ENCODE assay signal across 8 cellular contexts in the genomic region with DNA sequence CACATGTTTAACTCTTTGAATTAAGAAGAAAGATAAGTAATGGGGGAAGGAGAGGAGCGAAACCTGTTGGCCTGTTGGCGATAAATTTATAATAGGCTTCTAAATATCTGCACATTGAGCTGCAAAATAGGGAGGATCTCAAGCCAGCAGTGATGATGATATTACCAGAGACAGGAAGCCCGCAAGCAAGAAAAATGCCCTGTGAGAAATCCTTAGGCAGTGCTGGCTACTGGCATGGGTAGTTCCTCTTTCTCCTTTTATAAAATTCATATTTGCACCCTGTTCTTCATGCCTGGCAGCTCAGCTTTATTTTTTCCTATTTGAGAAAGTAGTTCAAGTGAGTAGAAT. TPM values are rescaled to one million over a fixed set of nuclear protein-coding genes. Genes with fewer than 3 reads are reported as not detected.
DNase-seq lines count a peak whose midpoint lies in the region; ATAC-seq, FAIRE-seq and TF ChIP-seq lines count a peak whose summit lies in the region.

No MANE protein-coding gene starts in this region.

- H3K27ac ChIP-seq in astrocyte (ENCODE audit: low read depth, low read length) = peak overlapping the region; percentile 69
- peak overlapping the region; percentile 71 to 94 (median 89) for H3K27ac ChIP-seq in thyroid gland

- H3K36me3 ChIP-seq in GM06990 (ENCODE audit: control insufficient read depth, insufficient read depth, low read length) (no peaks in the 10 kb centered on the region), astrocyte (ENCODE audit: insufficient read depth, low read length) (no peaks in the 10 kb centered on the region), thyroid gland (no peaks in the 10 kb centered on the region)

- H3K9me3 ChIP-seq in astrocyte (ENCODE audit: insufficient read depth, low read depth, low read length) (no peaks in the 10 kb centered on the region), thyroid gland (no peaks in the 10 kb centered on the region)

- 35 to 57% methylated on average over 3 of the region's 3 CpGs for WGBS in thyroid gland, 2 donors

- H3K27me3 ChIP-seq in GM06990 (replicated peaks; ENCODE audit: control insufficient read depth, insufficient read depth, low read length) (no peaks in the 10 kb centered on the region), astrocyte (ENCODE audit: insufficient read depth, low read length) (no peaks in the 10 kb centered on the region), thyroid gland (no peaks in the 10 kb centered on the region)

- peak overlapping the region; percentile 48 for H2AFZ ChIP-seq in astrocyte (ENCODE audit: low read depth, low read length)

- no peak for FAIRE-seq in astrocyte (lab: Jason Lieb, UNC)

- no peaks in the 10 kb centered on the region for H3K9me3 Mint-ChIP-seq in astrocyte (ENCODE audit: unreplicated experiment)

- H3K9ac ChIP-seq in astrocyte (ENCODE audit: low read length) = peak overlapping the region; percentile 86

- intact Hi-C loops in thyroid gland (cut with DNase I) = loop anchor here (5.0 kb wide), 1 partner anchor 100 kb away; the partner anchor contains the start of gene RASL11A
- intact Hi-C loops in posterior vena cava (cut with DNase I) = loop anchor here (5.0 to 10.0 kb wide), 3 partner anchors 100 to 1482 kb away; partner anchors contain the start of genes POMP (in 1 of the 2) and RASL11A (in 1 of the 2)

- peaks cover 2% of the 10 kb centered on the region for H3K27me3 Mint-ChIP-seq in astrocyte (ENCODE audit: low read depth, unreplicated experiment)

- DNase-seq in GM06990 (ENCODE audit: extremely low read depth, insufficient read length) = no peak
- peak; percentile 87 for DNase-seq in NB4 (ENCODE audit: low read depth)
- no peak for DNase-seq in astrocyte (ENCODE audit: low read depth)
- DNase-seq in kidney tubule cell (ENCODE audit: low spot score) = peak; percentile 57
- DNase-seq in thyroid gland = no peak
- DNase-seq in NCI-H1930 (lab: John Stamatoyannopoulos, UW) = no peak
- DNase-seq in posterior vena cava (ENCODE audit: low spot score) = no peak

- no peaks in the 10 kb centered on the region for H3K36me3 Mint-ChIP-seq in astrocyte (ENCODE audit: low read depth, unreplicated experiment)

- peak overlapping the region; percentile 89 for H3K4me2 ChIP-seq in astrocyte (ENCODE audit: low read length)

- H3K79me2 ChIP-seq in astrocyte (ENCODE audit: insufficient read depth, low read length) = peaks cover 36% of the 10 kb centered on the region

- H3K4me3 Mint-ChIP-seq in astrocyte (ENCODE audit: unreplicated experiment) = peak overlapping the region; percentile 88

- H4K20me1 ChIP-seq in astrocyte (ENCODE audit: insufficient read depth, low read length) = peaks cover 31% of the 10 kb centered on the region

- H3K27ac Mint-ChIP-seq in astrocyte (ENCODE audit: unreplicated experiment) = peak overlapping the region; percentile 78

- TF ChIP-seq CTCF in GM06990 (IDR thresholded peaks at IDR 0.05; ENCODE audit: insufficient read depth, low read length, poor library complexity, severe bottlenecking) = no peak
- TF ChIP-seq CTCF in NB4 (IDR thresholded peaks at IDR 0.05; ENCODE audit: low read depth, low read length) = no peak
- no peak for TF ChIP-seq CTCF in astrocyte (IDR thresholded peaks at IDR 0.05; ENCODE audit: insufficient read depth, low read depth, low read length)
- TF ChIP-seq CTCF in thyroid gland (IDR thresholded peaks at IDR 0.05) = no peak

- no peak for ATAC-seq in GM19035 (IDR thresholded peaks at IDR 0.05; ENCODE audit: unreplicated experiment)

- peaks cover 22% of the 10 kb centered on the region for H3K4me1 Mint-ChIP-seq in astrocyte (ENCODE audit: low read depth, unreplicated experiment)

- H3K4me1 ChIP-seq in astrocyte (ENCODE audit: insufficient read depth, low read length) = peaks cover 17% of the 10 kb centered on the region
- H3K4me1 ChIP-seq in thyroid gland = peaks cover 27 to 28% of the 10 kb centered on the region in 2 donors

- H3K4me3 ChIP-seq in GM06990 (replicated peaks; ENCODE audit: low read depth, low read length) (peak overlapping the region; percentile 84), NB4 (ENCODE audit: low read depth, low read length) (peak overlapping the region; percentile 86), astrocyte (ENCODE audit: insufficient read depth, low read depth, low read length) (peak overlapping the region; percentile 68), thyroid gland (replicated peaks in 1 of 3) (peak overlapping the region in 2 of 3 donors; percentile 83 to 93)

- TF ChIP-seq POLR2A in NB4 (IDR thresholded peaks at IDR 0.05; ENCODE audit: extremely low read depth, insufficient read length) (no peak), thyroid gland (IDR thresholded peaks at IDR 0.05) (no peak)

RNA-seq across cellular contexts. Expression of gene USP12, which starts 0.9 kb away (rescaled TPM):
- total RNA-seq in astrocyte = 27.1 and 30.5 TPM in 2 replicates
- total RNA-seq in thyroid gland = 10 to 100 TPM; 19.2 to 33.7 (median 25.9) TPM
- 10 to 100 TPM; 40.3 to 94.3 TPM for total RNA-seq in posterior vena cava

Comparison
In these comparisons a context has a peak if more than half of its experiments do, and no peak if none do; other contexts are left out.
1. DNase-seq: peak in NB4 (single experiment) and kidney tubule cell (single experiment); none in GM06990 (single experiment), astrocyte (single experiment), thyroid gland (0 of 2), NCI-H1930 (0 of 2) and posterior vena cava (single experiment).
2. Peak in every context shown above with its lines, with median percentiles within 50 percentile points of each other: H3K4me3 ChIP-seq.